ENCODE assay signal across 1 cellular context in the genomic region with DNA sequence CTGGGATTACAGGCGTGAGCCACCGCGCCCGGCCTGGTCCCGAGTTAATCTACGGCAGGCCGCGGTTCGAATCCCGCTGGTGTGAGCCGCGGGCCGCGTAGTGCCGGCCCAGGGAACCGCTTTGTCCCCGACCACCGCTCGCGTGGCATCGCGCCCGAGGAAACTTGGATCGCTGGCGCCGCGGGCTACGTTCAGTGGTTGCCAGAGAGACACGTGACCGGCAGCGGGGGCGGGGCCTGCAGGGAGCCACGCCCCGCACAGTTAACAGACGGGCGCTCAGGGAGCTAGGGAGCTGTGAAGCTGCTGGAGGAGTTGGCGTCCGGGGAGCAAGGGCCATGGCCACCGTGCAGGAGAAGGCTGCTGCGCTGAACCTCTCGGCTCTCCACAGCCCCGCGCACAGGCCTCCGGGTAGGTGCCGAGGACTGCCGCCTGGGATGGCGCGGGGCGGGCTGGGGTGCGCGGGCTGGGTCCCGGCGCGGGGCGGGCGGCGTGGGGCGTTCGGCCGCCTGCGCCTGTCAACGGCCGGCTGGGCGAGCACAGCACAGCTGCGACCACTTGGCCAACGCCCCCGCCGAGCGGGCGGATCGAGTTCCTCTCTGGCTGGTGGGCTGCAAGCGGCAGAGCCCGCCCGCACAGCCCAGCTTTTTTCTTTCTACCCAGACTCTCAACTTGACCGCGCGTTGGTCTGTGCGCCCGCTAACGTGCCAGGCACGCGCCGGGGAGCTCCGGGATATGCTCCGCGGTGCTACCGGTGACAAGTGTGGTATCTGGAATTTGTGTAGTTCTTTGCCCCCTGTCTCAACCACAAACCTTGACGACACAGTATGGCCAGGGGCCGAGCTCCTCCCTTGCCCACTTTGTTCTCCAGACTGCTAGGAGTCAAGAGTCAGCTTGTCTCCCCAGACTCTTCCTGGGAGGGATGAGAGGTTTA.
TF ChIP-seq lines count a peak whose summit lies in the region.

A gene (plus strand): TSS at position 258 of the 931 bp plus-strand sequence. CDS start 78 bp downstream, at position 336.

TF ChIP-seq in K562, 482 proteins besides CTCF, POLR2A, EP300 and RAD21 (continued from another document and continues in another):
- TF ChIP-seq, protein P1, sequence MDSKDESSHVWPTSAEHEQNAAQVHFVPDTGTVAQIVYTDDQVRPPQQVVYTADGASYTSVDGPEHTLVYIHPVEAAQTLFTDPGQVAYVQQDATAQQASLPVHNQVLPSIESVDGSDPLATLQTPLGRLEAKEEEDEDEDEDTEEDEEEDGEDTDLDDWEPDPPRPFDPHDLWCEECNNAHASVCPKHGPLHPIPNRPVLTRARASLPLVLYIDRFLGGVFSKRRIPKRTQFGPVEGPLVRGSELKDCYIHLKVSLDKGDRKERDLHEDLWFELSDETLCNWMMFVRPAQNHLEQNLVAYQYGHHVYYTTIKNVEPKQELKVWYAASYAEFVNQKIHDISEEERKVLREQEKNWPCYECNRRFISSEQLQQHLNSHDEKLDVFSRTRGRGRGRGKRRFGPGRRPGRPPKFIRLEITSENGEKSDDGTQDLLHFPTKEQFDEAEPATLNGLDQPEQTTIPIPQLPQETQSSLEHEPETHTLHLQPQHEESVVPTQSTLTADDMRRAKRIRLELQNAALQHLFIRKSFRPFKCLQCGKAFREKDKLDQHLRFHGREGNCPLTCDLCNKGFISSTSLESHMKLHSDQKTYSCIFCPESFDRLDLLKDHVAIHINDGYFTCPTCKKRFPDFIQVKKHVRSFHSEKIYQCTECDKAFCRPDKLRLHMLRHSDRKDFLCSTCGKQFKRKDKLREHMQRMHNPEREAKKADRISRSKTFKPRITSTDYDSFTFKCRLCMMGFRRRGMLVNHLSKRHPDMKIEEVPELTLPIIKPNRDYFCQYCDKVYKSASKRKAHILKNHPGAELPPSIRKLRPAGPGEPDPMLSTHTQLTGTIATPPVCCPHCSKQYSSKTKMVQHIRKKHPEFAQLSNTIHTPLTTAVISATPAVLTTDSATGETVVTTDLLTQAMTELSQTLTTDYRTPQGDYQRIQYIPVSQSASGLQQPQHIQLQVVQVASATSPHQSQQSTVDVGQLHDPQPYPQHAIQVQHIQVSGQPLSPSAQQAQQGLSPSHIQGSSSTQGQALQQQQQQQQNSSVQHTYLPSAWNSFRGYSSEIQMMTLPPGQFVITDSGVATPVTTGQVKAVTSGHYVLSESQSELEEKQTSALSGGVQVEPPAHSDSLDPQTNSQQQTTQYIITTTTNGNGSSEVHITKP (IDR thresholded peaks at IDR 0.05; ENCODE audit: partially characterized antibody), result no peak
- TF ChIP-seq SMC3 (conservative IDR thresholded peaks at IDR 0.05; ENCODE audit: insufficient read depth, low read depth, low read length) (0 out of 2 replicates have a peak, but pooled peaks have one; percentile 8), PPARD (CRISPR knock-in tag; IDR thresholded peaks at IDR 0.05) (no peak), ZNF316 (IDR thresholded peaks at IDR 0.05) (no peak), ZNF444 (CRISPR knock-in tag; IDR thresholded peaks at IDR 0.05) (no peak), TEAD1 (CRISPR knock-in tag; IDR thresholded peaks at IDR 0.05) (peak; percentile 58 to 64; a peak in 2 of 4 replicates), HSF4 (CRISPR knock-in tag; IDR thresholded peaks at IDR 0.05; ENCODE audit: borderline replicate concordance) (no peak), XRCC3 (IDR thresholded peaks at IDR 0.05) (no peak), ARID1B (IDR thresholded peaks at IDR 0.05) (peak; percentile 28; the same call in 1 of the 2 replicates), DDX20 (tag; IDR thresholded peaks at IDR 0.05; ENCODE audit: low read depth) (no peak), POLR3A (IDR thresholded peaks at IDR 0.05; ENCODE audit: borderline replicate concordance, extremely low read depth, insufficient read depth, insufficient read length) (no peak), ZNF79 (CRISPR knock-in tag; IDR thresholded peaks at IDR 0.05; ENCODE audit: low read depth) (no peak), CREM (IDR thresholded peaks at IDR 0.05; ENCODE audit: low read depth) (0 out of 2 replicates have a peak, but pooled peaks have one; percentile 19), GATAD2B (IDR thresholded peaks at IDR 0.05; ENCODE audit: borderline replicate concordance) (no peak), SRSF1 (IDR thresholded peaks at IDR 0.05; ENCODE audit: low read depth, low read length) (no peak), DACH1 (IDR thresholded peaks at IDR 0.05; ENCODE audit: partially characterized antibody) (no peak), POLR2AphosphoS2 (IDR thresholded peaks at IDR 0.05; ENCODE audit: low read length) (no peak)
- TF ChIP-seq, protein P2, sequence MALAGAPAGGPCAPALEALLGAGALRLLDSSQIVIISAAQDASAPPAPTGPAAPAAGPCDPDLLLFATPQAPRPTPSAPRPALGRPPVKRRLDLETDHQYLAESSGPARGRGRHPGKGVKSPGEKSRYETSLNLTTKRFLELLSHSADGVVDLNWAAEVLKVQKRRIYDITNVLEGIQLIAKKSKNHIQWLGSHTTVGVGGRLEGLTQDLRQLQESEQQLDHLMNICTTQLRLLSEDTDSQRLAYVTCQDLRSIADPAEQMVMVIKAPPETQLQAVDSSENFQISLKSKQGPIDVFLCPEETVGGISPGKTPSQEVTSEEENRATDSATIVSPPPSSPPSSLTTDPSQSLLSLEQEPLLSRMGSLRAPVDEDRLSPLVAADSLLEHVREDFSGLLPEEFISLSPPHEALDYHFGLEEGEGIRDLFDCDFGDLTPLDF (CRISPR knock-in tag; IDR thresholded peaks at IDR 0.05), result 0 out of 2 replicates have a peak, but pooled peaks have one; percentile 29
- TF ChIP-seq, protein P3, sequence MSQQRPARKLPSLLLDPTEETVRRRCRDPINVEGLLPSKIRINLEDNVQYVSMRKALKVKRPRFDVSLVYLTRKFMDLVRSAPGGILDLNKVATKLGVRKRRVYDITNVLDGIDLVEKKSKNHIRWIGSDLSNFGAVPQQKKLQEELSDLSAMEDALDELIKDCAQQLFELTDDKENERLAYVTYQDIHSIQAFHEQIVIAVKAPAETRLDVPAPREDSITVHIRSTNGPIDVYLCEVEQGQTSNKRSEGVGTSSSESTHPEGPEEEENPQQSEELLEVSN (IDR thresholded peaks at IDR 0.05; ENCODE audit: borderline replicate concordance in 1 of 2, extremely low read depth in 1 of 2, insufficient read depth in 1 of 2, insufficient read length in 1 of 2, low read depth in 1 of 2, low read length in 1 of 2, poor library complexity in 1 of 2, severe bottlenecking in 1 of 2), result peak; percentile 92 to 95
- TF ChIP-seq, protein P4, sequence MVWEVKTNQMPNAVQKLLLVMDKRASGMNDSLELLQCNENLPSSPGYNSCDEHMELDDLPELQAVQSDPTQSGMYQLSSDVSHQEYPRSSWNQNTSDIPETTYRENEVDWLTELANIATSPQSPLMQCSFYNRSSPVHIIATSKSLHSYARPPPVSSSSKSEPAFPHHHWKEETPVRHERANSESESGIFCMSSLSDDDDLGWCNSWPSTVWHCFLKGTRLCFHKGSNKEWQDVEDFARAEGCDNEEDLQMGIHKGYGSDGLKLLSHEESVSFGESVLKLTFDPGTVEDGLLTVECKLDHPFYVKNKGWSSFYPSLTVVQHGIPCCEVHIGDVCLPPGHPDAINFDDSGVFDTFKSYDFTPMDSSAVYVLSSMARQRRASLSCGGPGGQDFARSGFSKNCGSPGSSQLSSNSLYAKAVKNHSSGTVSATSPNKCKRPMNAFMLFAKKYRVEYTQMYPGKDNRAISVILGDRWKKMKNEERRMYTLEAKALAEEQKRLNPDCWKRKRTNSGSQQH (CRISPR knock-in tag; IDR thresholded peaks at IDR 0.05), result no peak
- TF ChIP-seq, protein P5, sequence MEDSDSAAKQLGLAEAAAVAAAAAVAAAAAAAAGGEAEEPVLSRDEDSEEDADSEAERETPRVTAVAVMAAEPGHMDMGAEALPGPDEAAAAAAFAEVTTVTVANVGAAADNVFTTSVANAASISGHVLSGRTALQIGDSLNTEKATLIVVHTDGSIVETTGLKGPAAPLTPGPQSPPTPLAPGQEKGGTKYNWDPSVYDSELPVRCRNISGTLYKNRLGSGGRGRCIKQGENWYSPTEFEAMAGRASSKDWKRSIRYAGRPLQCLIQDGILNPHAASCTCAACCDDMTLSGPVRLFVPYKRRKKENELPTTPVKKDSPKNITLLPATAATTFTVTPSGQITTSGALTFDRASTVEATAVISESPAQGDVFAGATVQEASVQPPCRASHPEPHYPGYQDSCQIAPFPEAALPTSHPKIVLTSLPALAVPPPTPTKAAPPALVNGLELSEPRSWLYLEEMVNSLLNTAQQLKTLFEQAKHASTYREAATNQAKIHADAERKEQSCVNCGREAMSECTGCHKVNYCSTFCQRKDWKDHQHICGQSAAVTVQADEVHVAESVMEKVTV (CRISPR knock-in tag; IDR thresholded peaks at IDR 0.05), result no peak
- TF ChIP-seq, protein P6, sequence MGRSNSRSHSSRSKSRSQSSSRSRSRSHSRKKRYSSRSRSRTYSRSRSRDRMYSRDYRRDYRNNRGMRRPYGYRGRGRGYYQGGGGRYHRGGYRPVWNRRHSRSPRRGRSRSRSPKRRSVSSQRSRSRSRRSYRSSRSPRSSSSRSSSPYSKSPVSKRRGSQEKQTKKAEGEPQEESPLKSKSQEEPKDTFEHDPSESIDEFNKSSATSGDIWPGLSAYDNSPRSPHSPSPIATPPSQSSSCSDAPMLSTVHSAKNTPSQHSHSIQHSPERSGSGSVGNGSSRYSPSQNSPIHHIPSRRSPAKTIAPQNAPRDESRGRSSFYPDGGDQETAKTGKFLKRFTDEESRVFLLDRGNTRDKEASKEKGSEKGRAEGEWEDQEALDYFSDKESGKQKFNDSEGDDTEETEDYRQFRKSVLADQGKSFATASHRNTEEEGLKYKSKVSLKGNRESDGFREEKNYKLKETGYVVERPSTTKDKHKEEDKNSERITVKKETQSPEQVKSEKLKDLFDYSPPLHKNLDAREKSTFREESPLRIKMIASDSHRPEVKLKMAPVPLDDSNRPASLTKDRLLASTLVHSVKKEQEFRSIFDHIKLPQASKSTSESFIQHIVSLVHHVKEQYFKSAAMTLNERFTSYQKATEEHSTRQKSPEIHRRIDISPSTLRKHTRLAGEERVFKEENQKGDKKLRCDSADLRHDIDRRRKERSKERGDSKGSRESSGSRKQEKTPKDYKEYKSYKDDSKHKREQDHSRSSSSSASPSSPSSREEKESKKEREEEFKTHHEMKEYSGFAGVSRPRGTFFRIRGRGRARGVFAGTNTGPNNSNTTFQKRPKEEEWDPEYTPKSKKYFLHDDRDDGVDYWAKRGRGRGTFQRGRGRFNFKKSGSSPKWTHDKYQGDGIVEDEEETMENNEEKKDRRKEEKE (IDR thresholded peaks at IDR 0.05; ENCODE audit: borderline replicate concordance in 1 of 2, control insufficient read depth in 1 of 2, low read depth in 2 of 2, low read length in 1 of 2), result no peak
- TF ChIP-seq, protein P7, sequence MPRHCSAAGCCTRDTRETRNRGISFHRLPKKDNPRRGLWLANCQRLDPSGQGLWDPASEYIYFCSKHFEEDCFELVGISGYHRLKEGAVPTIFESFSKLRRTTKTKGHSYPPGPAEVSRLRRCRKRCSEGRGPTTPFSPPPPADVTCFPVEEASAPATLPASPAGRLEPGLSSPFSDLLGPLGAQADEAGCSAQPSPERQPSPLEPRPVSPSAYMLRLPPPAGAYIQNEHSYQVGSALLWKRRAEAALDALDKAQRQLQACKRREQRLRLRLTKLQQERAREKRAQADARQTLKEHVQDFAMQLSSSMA (CRISPR knock-in tag; IDR thresholded peaks at IDR 0.05), result no peak
- TF ChIP-seq, protein P8, sequence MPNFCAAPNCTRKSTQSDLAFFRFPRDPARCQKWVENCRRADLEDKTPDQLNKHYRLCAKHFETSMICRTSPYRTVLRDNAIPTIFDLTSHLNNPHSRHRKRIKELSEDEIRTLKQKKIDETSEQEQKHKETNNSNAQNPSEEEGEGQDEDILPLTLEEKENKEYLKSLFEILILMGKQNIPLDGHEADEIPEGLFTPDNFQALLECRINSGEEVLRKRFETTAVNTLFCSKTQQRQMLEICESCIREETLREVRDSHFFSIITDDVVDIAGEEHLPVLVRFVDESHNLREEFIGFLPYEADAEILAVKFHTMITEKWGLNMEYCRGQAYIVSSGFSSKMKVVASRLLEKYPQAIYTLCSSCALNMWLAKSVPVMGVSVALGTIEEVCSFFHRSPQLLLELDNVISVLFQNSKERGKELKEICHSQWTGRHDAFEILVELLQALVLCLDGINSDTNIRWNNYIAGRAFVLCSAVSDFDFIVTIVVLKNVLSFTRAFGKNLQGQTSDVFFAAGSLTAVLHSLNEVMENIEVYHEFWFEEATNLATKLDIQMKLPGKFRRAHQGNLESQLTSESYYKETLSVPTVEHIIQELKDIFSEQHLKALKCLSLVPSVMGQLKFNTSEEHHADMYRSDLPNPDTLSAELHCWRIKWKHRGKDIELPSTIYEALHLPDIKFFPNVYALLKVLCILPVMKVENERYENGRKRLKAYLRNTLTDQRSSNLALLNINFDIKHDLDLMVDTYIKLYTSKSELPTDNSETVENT (CRISPR knock-in tag; IDR thresholded peaks at IDR 0.05), result 0 out of 2 replicates have a peak, but pooled peaks have one; percentile 20
- TF ChIP-seq, protein P9, sequence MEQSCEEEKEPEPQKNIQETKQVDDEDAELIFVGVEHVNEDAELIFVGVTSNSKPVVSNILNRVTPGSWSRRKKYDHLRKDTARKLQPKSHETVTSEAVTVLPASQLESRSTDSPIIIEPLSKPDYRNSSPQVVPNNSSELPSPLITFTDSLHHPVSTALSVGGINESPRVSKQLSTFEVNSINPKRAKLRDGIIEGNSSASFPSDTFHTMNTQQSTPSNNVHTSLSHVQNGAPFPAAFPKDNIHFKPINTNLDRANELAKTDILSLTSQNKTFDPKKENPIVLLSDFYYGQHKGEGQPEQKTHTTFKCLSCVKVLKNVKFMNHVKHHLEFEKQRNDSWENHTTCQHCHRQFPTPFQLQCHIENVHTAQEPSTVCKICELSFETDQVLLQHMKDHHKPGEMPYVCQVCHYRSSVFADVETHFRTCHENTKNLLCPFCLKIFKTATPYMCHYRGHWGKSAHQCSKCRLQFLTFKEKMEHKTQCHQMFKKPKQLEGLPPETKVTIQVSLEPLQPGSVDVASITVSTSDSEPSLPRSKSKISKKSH (CRISPR knock-in tag; IDR thresholded peaks at IDR 0.05), result no peak
- TF ChIP-seq, protein P10, sequence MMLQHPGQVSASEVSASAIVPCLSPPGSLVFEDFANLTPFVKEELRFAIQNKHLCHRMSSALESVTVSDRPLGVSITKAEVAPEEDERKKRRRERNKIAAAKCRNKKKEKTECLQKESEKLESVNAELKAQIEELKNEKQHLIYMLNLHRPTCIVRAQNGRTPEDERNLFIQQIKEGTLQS (IDR thresholded peaks at IDR 0.05), result no peak
- TF ChIP-seq, protein P10 (CRISPR knock-in tag; conservative IDR thresholded peaks at IDR 0.05), result no peak
- TF ChIP-seq, protein P11, sequence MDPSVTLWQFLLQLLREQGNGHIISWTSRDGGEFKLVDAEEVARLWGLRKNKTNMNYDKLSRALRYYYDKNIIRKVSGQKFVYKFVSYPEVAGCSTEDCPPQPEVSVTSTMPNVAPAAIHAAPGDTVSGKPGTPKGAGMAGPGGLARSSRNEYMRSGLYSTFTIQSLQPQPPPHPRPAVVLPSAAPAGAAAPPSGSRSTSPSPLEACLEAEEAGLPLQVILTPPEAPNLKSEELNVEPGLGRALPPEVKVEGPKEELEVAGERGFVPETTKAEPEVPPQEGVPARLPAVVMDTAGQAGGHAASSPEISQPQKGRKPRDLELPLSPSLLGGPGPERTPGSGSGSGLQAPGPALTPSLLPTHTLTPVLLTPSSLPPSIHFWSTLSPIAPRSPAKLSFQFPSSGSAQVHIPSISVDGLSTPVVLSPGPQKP (CRISPR knock-in tag; IDR thresholded peaks at IDR 0.05), result no peak
